8 cellular contexts compared by ENCODE assay signal in the genomic region with DNA sequence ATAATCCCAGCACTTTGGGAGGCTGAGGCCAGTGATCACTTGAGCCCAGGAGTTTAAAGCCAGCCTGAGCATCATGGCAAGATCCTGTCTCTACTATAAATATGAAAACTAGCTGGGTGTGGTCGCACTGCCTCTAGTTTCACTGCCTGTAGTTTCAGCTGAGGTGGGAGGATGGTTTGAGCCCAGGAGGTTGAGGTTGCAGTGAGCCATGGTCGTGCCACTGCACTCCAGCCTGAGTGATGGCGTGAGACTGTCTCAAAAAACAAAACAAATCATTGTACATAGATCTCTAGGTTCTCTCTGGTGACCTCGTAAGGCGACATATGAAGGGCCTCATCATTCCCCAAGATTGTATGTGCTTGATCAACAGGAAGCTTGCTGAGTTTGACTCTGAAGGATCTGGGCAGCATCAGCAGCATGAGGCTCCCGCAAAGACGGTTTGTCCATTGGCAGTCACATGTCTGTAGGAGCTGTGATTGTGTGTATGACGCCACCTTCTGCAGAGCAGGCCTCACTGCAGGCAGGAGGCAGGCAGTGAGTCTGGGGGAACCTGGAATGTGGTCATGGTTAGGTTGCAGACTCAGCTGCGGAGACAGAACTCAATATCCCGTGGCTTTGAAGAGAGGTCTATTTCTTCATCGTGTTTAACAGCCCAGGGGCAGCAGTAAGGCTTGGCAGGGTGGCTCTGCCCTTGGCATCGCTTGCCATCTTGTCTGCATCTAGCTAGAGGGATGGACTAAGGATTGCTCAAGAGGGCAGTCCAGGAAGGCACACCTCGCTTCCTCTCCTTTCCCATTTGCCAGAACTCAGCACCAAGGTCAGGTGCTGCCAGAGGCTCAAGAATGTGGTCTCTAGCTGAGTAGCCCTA. TPM values are rescaled to one million over a fixed set of nuclear protein-coding genes. Genes with fewer than 3 reads are reported as not detected.
DNase-seq lines count a peak whose midpoint lies in the region; ATAC-seq and TF ChIP-seq lines count a peak whose summit lies in the region.

No MANE protein-coding gene starts in this region.

- H3K4me2 ChIP-seq in mammary epithelial cell (ENCODE audit: insufficient read depth, low read depth, low read length): no peak overlapping the region

- peak; percentile 61 to 78 for ATAC-seq in lower lobe of right lung
- no peak for ATAC-seq in HG03280 (IDR thresholded peaks at IDR 0.05; ENCODE audit: unreplicated experiment)

- H3K27ac ChIP-seq in mammary epithelial cell (ENCODE audit: insufficient read depth, low read depth, low read length): no peak overlapping the region
- no peak overlapping the region for H3K27ac ChIP-seq in lower lobe of right lung

- H3K9ac ChIP-seq in mammary epithelial cell (ENCODE audit: insufficient read depth, low read length): no peak overlapping the region

- TF ChIP-seq CTCF in AG09319 (IDR thresholded peaks at IDR 0.05; ENCODE audit: low read depth, low read length): peak; percentile 64
- peak; percentile 21 for TF ChIP-seq CTCF in GM06990 (IDR thresholded peaks at IDR 0.05; ENCODE audit: insufficient read depth, low read length, poor library complexity, severe bottlenecking)
- peak; percentile 54 to 69 for TF ChIP-seq CTCF in mammary epithelial cell (conservative IDR thresholded peaks at IDR 0.05 in 1 of 2, IDR thresholded peaks at IDR 0.05 in 1 of 2; ENCODE audit: extremely low read depth in 1 of 2, insufficient read depth in 1 of 2, low read depth in 1 of 2, low read length in 2 of 2)
- TF ChIP-seq CTCF in lower lobe of right lung (IDR thresholded peaks at IDR 0.05): peak; percentile 47

- H3K27me3 ChIP-seq in GM06990 (replicated peaks; ENCODE audit: control insufficient read depth, insufficient read depth, low read length): no peaks in the 10 kb centered on the region
- H3K27me3 ChIP-seq in mammary epithelial cell (ENCODE audit: insufficient read depth, low read length): no peaks in the 10 kb centered on the region
- H3K27me3 ChIP-seq in lower lobe of right lung (ENCODE audit: low read depth): no peaks in the 10 kb centered on the region

- H3K4me1 ChIP-seq in mammary epithelial cell (ENCODE audit: insufficient read depth, low read length): no peaks in the 10 kb centered on the region
- no peaks in the 10 kb centered on the region for H3K4me1 ChIP-seq in lower lobe of right lung

- intact Hi-C loops in mammary epithelial cell (cut with micrococcal nuclease): no loop called here
- intact Hi-C loops in lower lobe of right lung (cut with DNase I): no loop called here

- in situ Hi-C loops in mammary epithelial cell (cut with MboI; ENCODE audit: low sequenced_read_pairs in 2 of 2): loop anchor here (25.0 kb wide), 2 partner anchors 336 to 711 kb away; partner anchors contain the start of gene RCAN1 (in 1 of the 2)

- no peaks in the 10 kb centered on the region for H4K20me1 ChIP-seq in mammary epithelial cell (ENCODE audit: insufficient read depth, low read length)

- CTCF ChIA-PET in mammary epithelial cell (lab: Charles Lee; ENCODE audit: low non-redundant PET): no interaction called here

- H2AFZ ChIP-seq in mammary epithelial cell (ENCODE audit: low read depth, low read length): no peak overlapping the region

- 66% methylated on average over 10 of the region's 13 CpGs for WGBS in mammary epithelial cell (ENCODE audit: low coverage, missing lambda C conversion rate)

- H3K79me2 ChIP-seq in mammary epithelial cell (ENCODE audit: insufficient read depth, low read length): no peaks in the 10 kb centered on the region

- no TSS peak for BruUV-seq in mammary epithelial cell (replicated peaks; lab: Mats Ljungman, UMichigan)

- H3K9me3 ChIP-seq in mammary epithelial cell (replicated peaks; ENCODE audit: insufficient read depth, low read length): no peaks in the 10 kb centered on the region
- H3K9me3 ChIP-seq in lower lobe of right lung: no peaks in the 10 kb centered on the region

- H3K4me3 ChIP-seq in GM06990 (replicated peaks; ENCODE audit: low read depth, low read length) (no peak overlapping the region), mammary epithelial cell (replicated peaks in 1 of 3; ENCODE audit: insufficient read depth in 1 of 3, low read depth in 2 of 3, low read length in 3 of 3) (no peak overlapping the region), lower lobe of right lung (no peak overlapping the region)

- DNase-seq in AG09319 (ENCODE audit: extremely low read depth, low read depth) (no peak), GM06990 (ENCODE audit: extremely low read depth, insufficient read length) (no peak), NCI-H510A treated with DMSO at 0.1 percent for 48 hours (lab: John Stamatoyannopoulos, UW) (peak; percentile 19), mammary epithelial cell (peak; percentile 33), lower lobe of right lung (no peak), kidney glomerular epithelial cell (lab: John Stamatoyannopoulos, UW) (no peak)
- DNase-seq in stimulated activated CD4-positive, alpha-beta T cell treated with anti-CD3 and anti-CD28 coated beads, Interleukin-15, amount 100 ng/mL, for 24 hours: no peak

- dilution Hi-C loops in mammary epithelial cell (cut with HindIII; ENCODE audit: low sequenced_read_pairs): loop anchor here (5.0 kb wide), 1 partner anchor 89 kb away; no protein-coding TSS in a partner anchor

- H3K36me3 ChIP-seq in GM06990 (ENCODE audit: control insufficient read depth, insufficient read depth, low read length): peaks cover 24% of the 10 kb centered on the region
- peaks cover 13% of the 10 kb centered on the region for H3K36me3 ChIP-seq in mammary epithelial cell (ENCODE audit: insufficient read depth, low read length)
- H3K36me3 ChIP-seq in lower lobe of right lung: peaks cover 56% of the 10 kb centered on the region

RNA-seq across cellular contexts. Expression of gene ATP5PO, which starts 13.9 kb away (rescaled TPM):
- total RNA-seq in mammary epithelial cell (100 to 1,000 TPM in 1 of 2 donors, 10 to 100 TPM in 1; 84.7 to 157 TPM), lower lobe of right lung (100 TPM)
- polyA plus RNA-seq in mammary epithelial cell: 218 TPM
- polyA minus RNA-seq in mammary epithelial cell: 150 TPM

Comparison
In these comparisons a context has a peak if more than half of its experiments do, and no peak if none do; other contexts are left out.
1. DNase-seq: peak in NCI-H510A treated with DMSO at 0.1 percent for 48 hours (single experiment) and mammary epithelial cell (single experiment); none in AG09319 (single experiment), GM06990 (single experiment), lower lobe of right lung (single experiment), kidney glomerular epithelial cell (single experiment) and stimulated activated CD4-positive, alpha-beta T cell treated with anti-CD3 and anti-CD28 coated beads, Interleukin-15, amount 100 ng/mL, for 24 hours (single experiment).
2. Peak in every context shown above with its lines, with median percentiles within 50 percentile points of each other: CTCF ChIP-seq.